35 cellular contexts compared by ENCODE assay signal in the genomic region with DNA sequence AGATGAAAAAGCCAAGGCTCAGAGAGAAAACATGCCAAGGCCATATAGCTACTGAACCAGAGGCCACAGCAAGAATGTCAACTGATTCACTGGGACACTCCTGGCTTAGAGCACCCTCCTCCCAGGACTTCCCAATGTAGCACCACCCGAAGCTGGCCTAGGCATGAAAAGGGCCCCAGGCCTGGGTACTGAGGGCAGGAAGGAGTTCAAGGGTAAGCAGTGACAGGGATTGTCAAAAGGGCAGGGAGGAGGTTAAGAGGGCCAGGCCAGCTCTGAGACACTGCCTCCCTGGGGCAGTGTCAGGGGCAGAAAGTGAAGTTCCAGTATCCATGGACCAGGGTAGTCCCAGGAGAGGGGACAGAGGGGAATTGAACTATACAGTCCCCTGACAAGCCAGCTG. TPM values are rescaled to one million over a fixed set of nuclear protein-coding genes. Genes with fewer than 3 reads are reported as not detected.
"Had no signal": no experiment of that assay in that cellular context is flagged by ENCODE, and none has a peak within 500 bp of the region (broad histone marks: within the 10 kb centered on the region; RNA-seq: fewer than 3 reads in every experiment).

No MANE protein-coding gene starts in this region.

- H3K4me1 ChIP-seq: adrenal gland, ascending aorta, body of pancreas, breast epithelium had no signal

- H3K4me3 ChIP-seq: adrenal gland, ascending aorta, body of pancreas, breast epithelium, cardiac muscle cell had no signal

- ATAC-seq: activated naive CD4-positive, alpha-beta T cell treated with anti-CD3 and anti-CD28 coated beads, Interleukin-2, amount 50 U/mL, for 72 hours; activated naive CD8-positive, alpha-beta T cell treated with anti-CD3 and anti-CD28 coated beads, Interleukin-2, amount 50 U/mL, for 24 hours; activated T-cell treated with anti-CD3 and anti-CD28 coated beads, Interleukin-2, amount 50 U/mL, for 4 hours; activated T-cell treated with anti-CD3 and anti-CD28 coated beads, Interleukin-2, amount 50 U/mL, for 72 hours; activated T-helper 17 cell treated with anti-CD3 and anti-CD28 coated beads, Interleukin-2, amount 50 U/mL, for 72 hours; body of pancreas had no signal

- H3K9me3 ChIP-seq: adrenal gland, ascending aorta, body of pancreas had no signal

- DNase-seq: activated effector memory CD4-positive, alpha-beta T cell treated with anti-CD3 and anti-CD28 coated beads, Interleukin-2, amount 50 U/mL, for 16 hours; activated effector memory CD4-positive, alpha-beta T cell treated with Interleukin-2 at 50 U/mL for 16 hours; activated gamma-delta T cell; activated gamma-delta T cell treated with Interleukin-2 at 50 U/mL for 16 hours; activated naive CD4-positive, alpha-beta T cell; activated naive CD4-positive, alpha-beta T cell treated with anti-CD3 and anti-CD28 coated beads for 36 hours; activated naive CD4-positive, alpha-beta T cell treated with anti-CD3 and anti-CD28 coated beads, Interleukin-2, amount 10 ng/mL, durations not matched to agents 7 days and 5 days; activated naive CD4-positive, alpha-beta T cell treated with anti-CD3 and anti-CD28 coated beads, Interleukin-2, amount 50 U/mL, for 16 hours; activated naive CD4-positive, alpha-beta T cell treated with Interleukin-2 at 50 U/mL for 16 hours; activated naive CD8-positive, alpha-beta T cell treated with anti-CD3 and anti-CD28 coated beads for 36 hours; activated naive CD8-positive, alpha-beta T cell treated with anti-CD3 and anti-CD28 coated beads, Interleukin-2, amount 10 ng/mL, durations not matched to agents 7 days and 5 days; activated naive CD8-positive, alpha-beta T cell treated with anti-CD3 and anti-CD28 coated beads, Interleukin-2, amount 50 U/mL, for 24 hours; activated T-cell treated with anti-CD3 and anti-CD28 coated beads, Interleukin-2, amount 50 U/mL, for 1 hour; activated T-cell treated with anti-CD3 and anti-CD28 coated beads, Interleukin-2, amount 50 U/mL, for 24 hours; activated T-cell treated with anti-CD3 and anti-CD28 coated beads, Interleukin-2, amount 50 U/mL, for 4 hours; activated T-cell treated with anti-CD3 and anti-CD28 coated beads, Interleukin-2, amount 50 U/mL, for 48 hours; activated T-cell treated with anti-CD3 and anti-CD28 coated beads, Interleukin-2, amount 50 U/mL, for 72 hours; amniotic stem cell; amygdala; anterior cingulate cortex; body of pancreas; brain microvascular endothelial cell; caudate nucleus; central memory CD4-positive, alpha-beta T cell; cerebellar nuclear complex had no signal

- H3K36me3 ChIP-seq: adrenal gland, ascending aorta, brain microvascular endothelial cell, breast epithelium, cardiac muscle cell had no signal

- H3K27me3 ChIP-seq: adrenal gland, ascending aorta, body of pancreas, breast epithelium, cardiac muscle cell had no signal

- H3K27ac ChIP-seq: ascending aorta, body of pancreas, brain microvascular endothelial cell, breast epithelium, cardiac muscle cell had no signal

RNA-seq across cellular contexts. Expression of gene FRMPD2, which starts 57.8 kb away (rescaled TPM):
- total RNA-seq: activated naive CD4-positive, alpha-beta T cell treated with anti-CD3 and anti-CD28 coated beads for 36 hours; activated naive CD8-positive, alpha-beta T cell treated with anti-CD3 and anti-CD28 coated beads for 36 hours; activated naive CD8-positive, alpha-beta T cell treated with anti-CD3 and anti-CD28 coated beads, Interleukin-2, amount 10 ng/mL, durations not matched to agents 7 days and 5 days; activated T-cell treated with anti-CD3 and anti-CD28 coated beads, Interleukin-2, amount 50 U/mL, for 4 hours; activated T-cell treated with anti-CD3 and anti-CD28 coated beads, Interleukin-2, amount 50 U/mL, for 72 hours; activated T-helper 1 cell treated with anti-CD3 and anti-CD28 coated beads, Interleukin-12 subunit alpha, Interleukin-12 subunit beta, Interleukin-2, Interleukin-4 antibody, amounts not matched to agents 30 ng/mL and 10 ng/mL and 1 ng/mL, durations not matched to agents 14 hours and 24 hours and 36 hours; ascending aorta; body of pancreas; cardiac septum; chondrocyte had no signal
- polyA plus RNA-seq: adipose tissue, adrenal gland had no signal
